ENCODE assay signal across 8 cellular contexts in the genomic region with DNA sequence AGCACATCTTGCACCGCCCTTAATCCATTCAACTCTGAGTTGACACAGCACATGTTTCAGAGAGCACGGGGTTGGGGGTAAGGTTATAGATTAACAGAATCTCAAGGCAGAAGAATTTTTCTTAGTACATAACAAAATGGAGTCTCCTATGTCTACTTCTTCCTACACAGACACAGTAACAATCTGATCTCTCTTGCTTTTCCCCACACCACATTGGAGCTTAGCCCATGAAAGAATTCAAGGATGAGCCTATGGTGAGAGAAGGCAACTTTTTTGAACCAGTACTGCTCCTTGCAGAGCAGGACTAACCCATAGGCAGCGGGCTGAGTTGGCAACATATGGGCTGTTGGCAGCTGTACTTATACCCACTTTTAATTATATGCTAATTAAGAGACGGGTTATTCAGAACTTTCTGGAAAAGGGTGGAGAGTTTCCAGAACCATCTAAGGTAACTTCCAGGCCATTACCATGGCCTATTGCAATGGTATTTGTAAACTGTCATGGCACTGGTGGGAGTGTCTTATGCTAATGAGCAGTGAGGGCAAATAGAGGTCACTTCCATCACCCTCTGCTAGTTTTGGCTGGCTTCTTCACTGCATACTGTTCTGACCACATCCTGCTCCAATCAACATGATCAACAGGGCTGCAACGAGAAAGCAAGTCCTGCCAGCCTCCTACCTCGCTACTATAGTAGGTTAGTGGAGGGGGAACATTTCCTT. TPM values are rescaled to one million over a fixed set of nuclear protein-coding genes. Genes with fewer than 3 reads are reported as not detected.
DNase-seq lines count a peak whose midpoint lies in the region; ATAC-seq and TF ChIP-seq lines count a peak whose summit lies in the region.
"Not testable (repeated sequence)": the region's sequence is repeated elsewhere in the genome, so short reads cannot be mapped to it uniquely, and the experiment has no call there.

No MANE protein-coding gene starts in this region.

- H3K4me1 Mint-ChIP-seq in immature natural killer cell, result peaks cover 65 to 71% of the 10 kb centered on the region in 2 donors

- not testable (repeated sequence) for H3K36me3 ChIP-seq in breast epithelium

- ATAC-seq in GM19452 (IDR thresholded peaks at IDR 0.05; ENCODE audit: unreplicated experiment), result peak; percentile 80
- peak; percentile 83 for ATAC-seq in HG03139 (IDR thresholded peaks at IDR 0.05; ENCODE audit: unreplicated experiment)

- not testable (repeated sequence) for H3K27me3 ChIP-seq in breast epithelium

- peak overlapping the region; percentile 64 to 84 (median 76) for H3K4me3 Mint-ChIP-seq in immature natural killer cell

- H3K4me1 ChIP-seq in breast epithelium, result peaks cover 20 to 37% of the 10 kb centered on the region in 2 donors

- H3K9me3 Mint-ChIP-seq in immature natural killer cell, result not testable (repeated sequence)

- not testable (repeated sequence) for H3K9me3 ChIP-seq in breast epithelium

- not testable (repeated sequence) for TF ChIP-seq POLR2A in breast epithelium (IDR thresholded peaks at IDR 0.05)

- H3K27ac Mint-ChIP-seq in immature natural killer cell, result peak overlapping the region; percentile 83 to 95 (median 88)

- H3K27ac ChIP-seq in breast epithelium, result peak overlapping the region; percentile 92 to 95

- H3K27me3 Mint-ChIP-seq in immature natural killer cell (ENCODE audit: low read depth in 3 of 3), result not testable (repeated sequence)

- H3K36me3 Mint-ChIP-seq in immature natural killer cell, result not testable (repeated sequence)

- intact Hi-C loops in breast epithelium (cut with DNase I; ENCODE audit: low total_unique reads), result not testable (repeated sequence)

- H3K4me3 ChIP-seq in breast epithelium, result not testable (repeated sequence)

- not testable (repeated sequence) for TF ChIP-seq CTCF in breast epithelium (IDR thresholded peaks at IDR 0.05)

- DNase-seq in CMK (ENCODE audit: low read depth) (peak; percentile 62), NCI-H2196 (lab: John Stamatoyannopoulos, UW; ENCODE audit: unreplicated experiment) (peak; percentile 25), breast epithelium (ENCODE audit: low spot score in 2 of 2) (peak in 1 of 2 donors; percentile 93), immature natural killer cell (peak; percentile 75 to 82 (median 77))
- peak; percentile 38 for DNase-seq in activated CD4-positive, alpha-beta T cell treated with anti-CD3 and anti-CD28 coated beads for 1 hour
- DNase-seq in stimulated activated CD4-positive, alpha-beta T cell treated with anti-CD3 and anti-CD28 coated beads, Interleukin-4, amount 100 ng/mL, for 24 hours, result peak; percentile 62

RNA-seq across cellular contexts. Expression of gene PLAAT4, which starts 5.4 kb away (rescaled TPM):
- 10 to 100 TPM; 13.9 to 100.0 (median 95.3) TPM for total RNA-seq in breast epithelium
- 100 to 1,000 TPM; 886 to 933 (median 906) TPM for polyA plus RNA-seq in immature natural killer cell

RNA-seq across cellular contexts. Expression of gene LGALS12, which starts 25.3 kb away (rescaled TPM):
- 10 to 100 TPM in 2 of 3 donors, 1 to 10 TPM in 1; 6.6 to 82.6 (median 11.9) TPM for total RNA-seq in breast epithelium
- 1 to 10 TPM in 1 of 3 donors, not detected in 2; 1.7 TPM for polyA plus RNA-seq in immature natural killer cell

RNA-seq across cellular contexts. Expression of gene PLAAT2, which starts 31.9 kb away (rescaled TPM):
- 1 to 10 TPM; 1.1 to 2.6 (median 2.0) TPM for total RNA-seq in breast epithelium
- 1 to 10 TPM in 2 of 3 donors, not detected in 1; 2.8 to 3.0 TPM for polyA plus RNA-seq in immature natural killer cell

RNA-seq across cellular contexts. Expression of gene PLAAT5, which starts 40.3 kb away (rescaled TPM):
- total RNA-seq in breast epithelium, result 10 to 100 TPM in 2 of 3 donors, 1 to 10 TPM in 1; 9.8 to 61.9 (median 11.9) TPM
- polyA plus RNA-seq in immature natural killer cell, result 1 to 10 TPM in 2 of 3 donors, under 1 TPM in 1; 0.63 to 3.8 (median 1.5) TPM
